ENCODE assay signal across 8 cellular contexts in genomic region chr18:14177540-14178303, GRCh38. TPM values are rescaled to one million over a fixed set of nuclear protein-coding genes. Genes with fewer than 3 reads are reported as not detected.
A peak's percentile ranks its signal among the peaks of the same experiment; 100 is the strongest.
DNase-seq lines count a peak whose midpoint lies in the region; ATAC-seq and TF ChIP-seq lines count a peak whose summit lies in the region.
"Not testable (repeated sequence)": the region's sequence is repeated elsewhere in the genome, so short reads cannot be mapped to it uniquely, and the experiment has no call there.

No MANE protein-coding gene starts in this region.

- not testable (repeated sequence) for H3K27me3 Mint-ChIP-seq in T-cell; activated CD8-positive, alpha-beta T cell treated with anti-CD3 and anti-CD28 coated beads, Interleukin-2, amount 10 ng/mL, durations not matched to agents 7 days and 5 days (ENCODE audit: low read depth); activated naive CD4-positive, alpha-beta T cell treated with anti-CD3 and anti-CD28 coated beads for 36 hours (ENCODE audit: low read depth); effector memory CD8-positive, alpha-beta T cell; natural killer cell treated with Interleukin-12 subunit alpha and Interleukin-12 subunit beta and Interleukin-15 and Interleukin-18, amount 100 ng/mL, for 72 hours; type B pancreatic cell

- peak overlapping the region; percentile 85 to 88 (median 87) for H3K4me3 Mint-ChIP-seq in T-cell
- peak overlapping the region; percentile 80 for H3K4me3 Mint-ChIP-seq in activated CD8-positive, alpha-beta T cell treated with anti-CD3 and anti-CD28 coated beads, Interleukin-2, amount 10 ng/mL, durations not matched to agents 7 days and 5 days
- H3K4me3 Mint-ChIP-seq in activated naive CD4-positive, alpha-beta T cell treated with anti-CD3 and anti-CD28 coated beads for 36 hours, result peak overlapping the region; percentile 86
- peak overlapping the region; percentile 92 to 95 for H3K4me3 Mint-ChIP-seq in effector memory CD8-positive, alpha-beta T cell
- peak overlapping the region; percentile 90 for H3K4me3 Mint-ChIP-seq in natural killer cell treated with Interleukin-12 subunit alpha and Interleukin-12 subunit beta and Interleukin-15 and Interleukin-18, amount 100 ng/mL, for 72 hours
- not testable (repeated sequence) for H3K4me3 Mint-ChIP-seq in type B pancreatic cell

- H3K27ac Mint-ChIP-seq in T-cell; activated CD8-positive, alpha-beta T cell treated with anti-CD3 and anti-CD28 coated beads, Interleukin-2, amount 10 ng/mL, durations not matched to agents 7 days and 5 days; activated naive CD4-positive, alpha-beta T cell treated with anti-CD3 and anti-CD28 coated beads for 36 hours; effector memory CD8-positive, alpha-beta T cell; natural killer cell treated with Interleukin-12 subunit alpha and Interleukin-12 subunit beta and Interleukin-15 and Interleukin-18, amount 100 ng/mL, for 72 hours; type B pancreatic cell: not testable (repeated sequence)

- H3K9me3 Mint-ChIP-seq in T-cell; activated CD8-positive, alpha-beta T cell treated with anti-CD3 and anti-CD28 coated beads, Interleukin-2, amount 10 ng/mL, durations not matched to agents 7 days and 5 days (ENCODE audit: insufficient read depth); activated naive CD4-positive, alpha-beta T cell treated with anti-CD3 and anti-CD28 coated beads for 36 hours; effector memory CD8-positive, alpha-beta T cell; natural killer cell treated with Interleukin-12 subunit alpha and Interleukin-12 subunit beta and Interleukin-15 and Interleukin-18, amount 100 ng/mL, for 72 hours; type B pancreatic cell: not testable (repeated sequence)

- CTCF ChIA-PET in T-cell (lab: Charles Lee); activated CD8-positive, alpha-beta T cell treated with anti-CD3 and anti-CD28 coated beads, Interleukin-2, amount 10 ng/mL, durations not matched to agents 7 days and 5 days (lab: Charles Lee): not testable (repeated sequence)
- CTCF ChIA-PET in activated naive CD4-positive, alpha-beta T cell treated with anti-CD3 and anti-CD28 coated beads for 36 hours (lab: Charles Lee), result interaction anchor here (0.6 to 2.3 kb wide), 2 partner anchors 365 to 605 kb away, joined by 3 to 5 read pairs; no protein-coding TSS in a partner anchor

- TF ChIP-seq CTCF in BE2C (IDR thresholded peaks at IDR 0.05; ENCODE audit: low read depth, low read length); type B pancreatic cell (conservative IDR thresholded peaks at IDR 0.05): not testable (repeated sequence)

- intact Hi-C loops in activated naive CD4-positive, alpha-beta T cell treated with anti-CD3 and anti-CD28 coated beads for 36 hours (cut with micrococcal nuclease), result loop anchor here (10.0 kb wide), 2 partner anchors 237 to 353 kb away; partner anchors contain the start of gene MC5R

- not testable (repeated sequence) for ATAC-seq in T-cell (replicated peaks in 1 of 4); activated CD8-positive, alpha-beta T cell treated with anti-CD3 and anti-CD28 coated beads, Interleukin-2, amount 10 ng/mL, durations not matched to agents 7 days and 5 days; effector memory CD8-positive, alpha-beta T cell (replicated peaks); natural killer cell treated with Interleukin-12 subunit alpha and Interleukin-12 subunit beta and Interleukin-15 and Interleukin-18, amount 100 ng/mL, for 72 hours

- H3K27me3 ChIP-seq in BE2C, result not testable (repeated sequence)

- H3K4me1 Mint-ChIP-seq in T-cell, result peaks cover 6 to 13% (median 7%) of the 10 kb centered on the region in 3 donors
- not testable (repeated sequence) for H3K4me1 Mint-ChIP-seq in activated CD8-positive, alpha-beta T cell treated with anti-CD3 and anti-CD28 coated beads, Interleukin-2, amount 10 ng/mL, durations not matched to agents 7 days and 5 days (ENCODE audit: low read depth); activated naive CD4-positive, alpha-beta T cell treated with anti-CD3 and anti-CD28 coated beads for 36 hours (ENCODE audit: low read depth); effector memory CD8-positive, alpha-beta T cell (ENCODE audit: low read depth in 2 of 2); natural killer cell treated with Interleukin-12 subunit alpha and Interleukin-12 subunit beta and Interleukin-15 and Interleukin-18, amount 100 ng/mL, for 72 hours (ENCODE audit: low read depth in 2 of 2); type B pancreatic cell (ENCODE audit: unreplicated experiment)

- not testable (repeated sequence) for H3K9me3 ChIP-seq in BE2C

- H3K4me3 ChIP-seq in BE2C (ENCODE audit: low read depth, low read length), result not testable (repeated sequence)

- DNase-seq in BE2C (peak; percentile 27), ELF-1 (ENCODE audit: low read depth, low spot score) (peak; percentile 57), type B pancreatic cell (ENCODE audit: extremely low spot score, unreplicated experiment) (peak; percentile 60)
- DNase-seq in T-cell; activated CD8-positive, alpha-beta T cell treated with anti-CD3 and anti-CD28 coated beads, Interleukin-2, amount 10 ng/mL, durations not matched to agents 7 days and 5 days; activated naive CD4-positive, alpha-beta T cell treated with anti-CD3 and anti-CD28 coated beads for 36 hours; effector memory CD8-positive, alpha-beta T cell; natural killer cell treated with Interleukin-12 subunit alpha and Interleukin-12 subunit beta and Interleukin-15 and Interleukin-18, amount 100 ng/mL, for 72 hours (ENCODE audit: low spot score): not testable (repeated sequence)

- not testable (repeated sequence) for H3K36me3 ChIP-seq in BE2C

- H3K36me3 Mint-ChIP-seq in T-cell; activated CD8-positive, alpha-beta T cell treated with anti-CD3 and anti-CD28 coated beads, Interleukin-2, amount 10 ng/mL, durations not matched to agents 7 days and 5 days (ENCODE audit: low read depth); activated naive CD4-positive, alpha-beta T cell treated with anti-CD3 and anti-CD28 coated beads for 36 hours (ENCODE audit: low read depth); effector memory CD8-positive, alpha-beta T cell (ENCODE audit: insufficient read depth); natural killer cell treated with Interleukin-12 subunit alpha and Interleukin-12 subunit beta and Interleukin-15 and Interleukin-18, amount 100 ng/mL, for 72 hours; type B pancreatic cell: not testable (repeated sequence)

- POLR2A ChIA-PET in T-cell (lab: Charles Lee); activated CD8-positive, alpha-beta T cell treated with anti-CD3 and anti-CD28 coated beads, Interleukin-2, amount 10 ng/mL, durations not matched to agents 7 days and 5 days (lab: Charles Lee): not testable (repeated sequence)

- H3K4me1 ChIP-seq in BE2C, result not testable (repeated sequence)

RNA-seq across cellular contexts. Expression of gene ZNF519, which starts 45.5 kb away (rescaled TPM):
- 1.7 TPM for polyA plus RNA-seq in BE2C (2012; ENCODE audit: insufficient read depth, insufficient read length, low read depth)
- total RNA-seq in T-cell (10 to 100 TPM in 3 of 5 donors, 1 to 10 TPM in 2; 6.1 to 12.3 (median 10.4) TPM), type B pancreatic cell (ENCODE audit: low replicate concordance) (10.5 and 31.4 TPM in 2 replicates)
- 10 to 100 TPM; 16.2 to 17.1 TPM for total RNA-seq in activated CD8-positive, alpha-beta T cell treated with anti-CD3 and anti-CD28 coated beads, Interleukin-2, amount 10 ng/mL, durations not matched to agents 7 days and 5 days
- 10 to 100 TPM; 13.3 to 13.9 TPM for total RNA-seq in activated naive CD4-positive, alpha-beta T cell treated with anti-CD3 and anti-CD28 coated beads for 36 hours
- total RNA-seq in natural killer cell treated with Interleukin-12 subunit alpha and Interleukin-12 subunit beta and Interleukin-15 and Interleukin-18, amount 100 ng/mL, for 72 hours, result 10 to 100 TPM; 10.4 to 37.3 TPM
